1 cellular context compared by ENCODE assay signal in the genomic region with DNA sequence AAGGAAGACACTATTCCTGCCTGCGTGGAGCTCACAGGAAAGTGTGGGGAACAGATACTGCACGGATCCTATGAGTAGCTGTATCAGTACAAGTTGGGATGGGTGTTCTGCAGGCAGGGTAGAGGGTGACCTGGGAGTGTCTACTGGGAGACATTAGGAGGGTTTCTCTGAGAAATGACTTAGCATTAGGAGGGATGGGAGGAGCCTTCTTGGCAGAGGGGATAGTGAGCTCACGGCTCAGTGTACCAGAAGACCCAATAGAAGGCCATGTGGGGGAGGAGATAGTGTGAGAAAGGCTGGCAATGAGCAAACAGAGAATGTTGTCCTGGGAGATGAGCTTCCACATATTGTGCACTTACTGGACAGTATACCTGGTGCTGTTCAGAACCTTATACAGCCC.
A peak's percentile ranks its signal among the peaks of the same experiment; 100 is the strongest.
TF ChIP-seq lines count a peak whose summit lies in the region.

No MANE protein-coding gene starts in this region.

TF ChIP-seq in K562, 482 proteins besides CTCF, POLR2A, EP300 and RAD21 (continued from another document):
- TF ChIP-seq, protein P1, sequence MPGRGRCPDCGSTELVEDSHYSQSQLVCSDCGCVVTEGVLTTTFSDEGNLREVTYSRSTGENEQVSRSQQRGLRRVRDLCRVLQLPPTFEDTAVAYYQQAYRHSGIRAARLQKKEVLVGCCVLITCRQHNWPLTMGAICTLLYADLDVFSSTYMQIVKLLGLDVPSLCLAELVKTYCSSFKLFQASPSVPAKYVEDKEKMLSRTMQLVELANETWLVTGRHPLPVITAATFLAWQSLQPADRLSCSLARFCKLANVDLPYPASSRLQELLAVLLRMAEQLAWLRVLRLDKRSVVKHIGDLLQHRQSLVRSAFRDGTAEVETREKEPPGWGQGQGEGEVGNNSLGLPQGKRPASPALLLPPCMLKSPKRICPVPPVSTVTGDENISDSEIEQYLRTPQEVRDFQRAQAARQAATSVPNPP (IDR thresholded peaks at IDR 0.05; ENCODE audit: borderline replicate concordance, insufficient read depth, insufficient read length) = no peak
- TF ChIP-seq WHSC1 (IDR thresholded peaks at IDR 0.05; ENCODE audit: low read length) (no peak), BMI1 (IDR thresholded peaks at IDR 0.05; ENCODE audit: low read length) (no peak), PHB2 (IDR thresholded peaks at IDR 0.05; ENCODE audit: low read depth) (no peak), TAF7 (tag; IDR thresholded peaks at IDR 0.05) (no peak), RBM14 (IDR thresholded peaks at IDR 0.05; ENCODE audit: borderline replicate concordance, insufficient read depth, low read depth, low read length) (no peak), EHMT2 (IDR thresholded peaks at IDR 0.05) (peak; percentile 64; the same call in 1 of the 2 replicates), PCBP2 (IDR thresholded peaks at IDR 0.05; ENCODE audit: low read depth, low read length, poor library complexity, severe bottlenecking) (no peak), MAFK (IDR thresholded peaks at IDR 0.05; ENCODE audit: low read length) (peak; percentile 58), CBX3 (IDR thresholded peaks at IDR 0.05; ENCODE audit: borderline replicate concordance in 1 of 2, low read length in 2 of 2) (no peak), RFX1 (IDR thresholded peaks at IDR 0.05) (peak; percentile 38; the same call in 1 of the 2 replicates), ELF4 (CRISPR knock-in tag; IDR thresholded peaks at IDR 0.05) (0 out of 2 replicates have a peak, but pooled peaks have one; percentile 33), BCL6 (CRISPR knock-in tag; IDR thresholded peaks at IDR 0.05) (no peak), CTBP1 (IDR thresholded peaks at IDR 0.05; ENCODE audit: borderline replicate concordance) (peak; percentile 62; the same call in 1 of the 2 replicates), MAFF (IDR thresholded peaks at IDR 0.05; ENCODE audit: low read length) (peak; percentile 48; the same call in 1 of the 2 replicates), CBFA2T3 (IDR thresholded peaks at IDR 0.05) (peak; percentile 49), MYC (IDR thresholded peaks at IDR 0.05; ENCODE audit: low read depth, low read length) (0 out of 2 replicates have a peak, but pooled peaks have one; percentile 25), MYC (CRISPR knock-in tag; IDR thresholded peaks at IDR 0.05; ENCODE audit: borderline replicate concordance, low read depth) (no peak), NCOA2 (IDR thresholded peaks at IDR 0.05; ENCODE audit: partially characterized antibody in 2 of 2) (no peak), DNMT1 (IDR thresholded peaks at IDR 0.05) (no peak), ARID1B (IDR thresholded peaks at IDR 0.05) (peak; percentile 59; the same call in 1 of the 2 replicates), NR2C1 (IDR thresholded peaks at IDR 0.05) (no peak), NR2C1 (tag; IDR thresholded peaks at IDR 0.05) (no peak), RNF2 (IDR thresholded peaks at IDR 0.05) (no peak), HDGF (IDR thresholded peaks at IDR 0.05) (peak; percentile 83; the same call in 1 of the 2 replicates), EGR1 (conservative IDR thresholded peaks at IDR 0.05) (peak; percentile 44; the same call in 1 of the 2 replicates), MTA3 (IDR thresholded peaks at IDR 0.05; ENCODE audit: borderline replicate concordance) (0 out of 2 replicates have a peak, but pooled peaks have one; percentile 27), RCOR1 (IDR thresholded peaks at IDR 0.05; ENCODE audit: borderline replicate concordance in 1 of 2, low read depth in 2 of 2, low read length in 2 of 2) (peak in 1 of 2 experiments; percentile 67; a peak in 1 of 4 replicates), EZH2 (IDR thresholded peaks at IDR 0.05; ENCODE audit: borderline replicate concordance, low read depth, low read length) (no peak)
- TF ChIP-seq, protein P2, sequence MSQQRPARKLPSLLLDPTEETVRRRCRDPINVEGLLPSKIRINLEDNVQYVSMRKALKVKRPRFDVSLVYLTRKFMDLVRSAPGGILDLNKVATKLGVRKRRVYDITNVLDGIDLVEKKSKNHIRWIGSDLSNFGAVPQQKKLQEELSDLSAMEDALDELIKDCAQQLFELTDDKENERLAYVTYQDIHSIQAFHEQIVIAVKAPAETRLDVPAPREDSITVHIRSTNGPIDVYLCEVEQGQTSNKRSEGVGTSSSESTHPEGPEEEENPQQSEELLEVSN (IDR thresholded peaks at IDR 0.05; ENCODE audit: borderline replicate concordance in 1 of 2, extremely low read depth in 1 of 2, insufficient read depth in 1 of 2, insufficient read length in 1 of 2, low read depth in 1 of 2, low read length in 1 of 2, poor library complexity in 1 of 2, severe bottlenecking in 1 of 2) = no peak
- TF ChIP-seq, protein P3, sequence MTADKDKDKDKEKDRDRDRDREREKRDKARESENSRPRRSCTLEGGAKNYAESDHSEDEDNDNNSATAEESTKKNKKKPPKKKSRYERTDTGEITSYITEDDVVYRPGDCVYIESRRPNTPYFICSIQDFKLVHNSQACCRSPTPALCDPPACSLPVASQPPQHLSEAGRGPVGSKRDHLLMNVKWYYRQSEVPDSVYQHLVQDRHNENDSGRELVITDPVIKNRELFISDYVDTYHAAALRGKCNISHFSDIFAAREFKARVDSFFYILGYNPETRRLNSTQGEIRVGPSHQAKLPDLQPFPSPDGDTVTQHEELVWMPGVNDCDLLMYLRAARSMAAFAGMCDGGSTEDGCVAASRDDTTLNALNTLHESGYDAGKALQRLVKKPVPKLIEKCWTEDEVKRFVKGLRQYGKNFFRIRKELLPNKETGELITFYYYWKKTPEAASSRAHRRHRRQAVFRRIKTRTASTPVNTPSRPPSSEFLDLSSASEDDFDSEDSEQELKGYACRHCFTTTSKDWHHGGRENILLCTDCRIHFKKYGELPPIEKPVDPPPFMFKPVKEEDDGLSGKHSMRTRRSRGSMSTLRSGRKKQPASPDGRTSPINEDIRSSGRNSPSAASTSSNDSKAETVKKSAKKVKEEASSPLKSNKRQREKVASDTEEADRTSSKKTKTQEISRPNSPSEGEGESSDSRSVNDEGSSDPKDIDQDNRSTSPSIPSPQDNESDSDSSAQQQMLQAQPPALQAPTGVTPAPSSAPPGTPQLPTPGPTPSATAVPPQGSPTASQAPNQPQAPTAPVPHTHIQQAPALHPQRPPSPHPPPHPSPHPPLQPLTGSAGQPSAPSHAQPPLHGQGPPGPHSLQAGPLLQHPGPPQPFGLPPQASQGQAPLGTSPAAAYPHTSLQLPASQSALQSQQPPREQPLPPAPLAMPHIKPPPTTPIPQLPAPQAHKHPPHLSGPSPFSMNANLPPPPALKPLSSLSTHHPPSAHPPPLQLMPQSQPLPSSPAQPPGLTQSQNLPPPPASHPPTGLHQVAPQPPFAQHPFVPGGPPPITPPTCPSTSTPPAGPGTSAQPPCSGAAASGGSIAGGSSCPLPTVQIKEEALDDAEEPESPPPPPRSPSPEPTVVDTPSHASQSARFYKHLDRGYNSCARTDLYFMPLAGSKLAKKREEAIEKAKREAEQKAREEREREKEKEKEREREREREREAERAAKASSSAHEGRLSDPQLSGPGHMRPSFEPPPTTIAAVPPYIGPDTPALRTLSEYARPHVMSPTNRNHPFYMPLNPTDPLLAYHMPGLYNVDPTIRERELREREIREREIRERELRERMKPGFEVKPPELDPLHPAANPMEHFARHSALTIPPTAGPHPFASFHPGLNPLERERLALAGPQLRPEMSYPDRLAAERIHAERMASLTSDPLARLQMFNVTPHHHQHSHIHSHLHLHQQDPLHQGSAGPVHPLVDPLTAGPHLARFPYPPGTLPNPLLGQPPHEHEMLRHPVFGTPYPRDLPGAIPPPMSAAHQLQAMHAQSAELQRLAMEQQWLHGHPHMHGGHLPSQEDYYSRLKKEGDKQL (CRISPR knock-in tag; IDR thresholded peaks at IDR 0.05; ENCODE audit: borderline replicate concordance) = no peak
- TF ChIP-seq, protein P4, sequence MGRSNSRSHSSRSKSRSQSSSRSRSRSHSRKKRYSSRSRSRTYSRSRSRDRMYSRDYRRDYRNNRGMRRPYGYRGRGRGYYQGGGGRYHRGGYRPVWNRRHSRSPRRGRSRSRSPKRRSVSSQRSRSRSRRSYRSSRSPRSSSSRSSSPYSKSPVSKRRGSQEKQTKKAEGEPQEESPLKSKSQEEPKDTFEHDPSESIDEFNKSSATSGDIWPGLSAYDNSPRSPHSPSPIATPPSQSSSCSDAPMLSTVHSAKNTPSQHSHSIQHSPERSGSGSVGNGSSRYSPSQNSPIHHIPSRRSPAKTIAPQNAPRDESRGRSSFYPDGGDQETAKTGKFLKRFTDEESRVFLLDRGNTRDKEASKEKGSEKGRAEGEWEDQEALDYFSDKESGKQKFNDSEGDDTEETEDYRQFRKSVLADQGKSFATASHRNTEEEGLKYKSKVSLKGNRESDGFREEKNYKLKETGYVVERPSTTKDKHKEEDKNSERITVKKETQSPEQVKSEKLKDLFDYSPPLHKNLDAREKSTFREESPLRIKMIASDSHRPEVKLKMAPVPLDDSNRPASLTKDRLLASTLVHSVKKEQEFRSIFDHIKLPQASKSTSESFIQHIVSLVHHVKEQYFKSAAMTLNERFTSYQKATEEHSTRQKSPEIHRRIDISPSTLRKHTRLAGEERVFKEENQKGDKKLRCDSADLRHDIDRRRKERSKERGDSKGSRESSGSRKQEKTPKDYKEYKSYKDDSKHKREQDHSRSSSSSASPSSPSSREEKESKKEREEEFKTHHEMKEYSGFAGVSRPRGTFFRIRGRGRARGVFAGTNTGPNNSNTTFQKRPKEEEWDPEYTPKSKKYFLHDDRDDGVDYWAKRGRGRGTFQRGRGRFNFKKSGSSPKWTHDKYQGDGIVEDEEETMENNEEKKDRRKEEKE (IDR thresholded peaks at IDR 0.05; ENCODE audit: borderline replicate concordance in 1 of 2, control insufficient read depth in 1 of 2, low read depth in 2 of 2, low read length in 1 of 2) = no peak
- TF ChIP-seq, protein P5, sequence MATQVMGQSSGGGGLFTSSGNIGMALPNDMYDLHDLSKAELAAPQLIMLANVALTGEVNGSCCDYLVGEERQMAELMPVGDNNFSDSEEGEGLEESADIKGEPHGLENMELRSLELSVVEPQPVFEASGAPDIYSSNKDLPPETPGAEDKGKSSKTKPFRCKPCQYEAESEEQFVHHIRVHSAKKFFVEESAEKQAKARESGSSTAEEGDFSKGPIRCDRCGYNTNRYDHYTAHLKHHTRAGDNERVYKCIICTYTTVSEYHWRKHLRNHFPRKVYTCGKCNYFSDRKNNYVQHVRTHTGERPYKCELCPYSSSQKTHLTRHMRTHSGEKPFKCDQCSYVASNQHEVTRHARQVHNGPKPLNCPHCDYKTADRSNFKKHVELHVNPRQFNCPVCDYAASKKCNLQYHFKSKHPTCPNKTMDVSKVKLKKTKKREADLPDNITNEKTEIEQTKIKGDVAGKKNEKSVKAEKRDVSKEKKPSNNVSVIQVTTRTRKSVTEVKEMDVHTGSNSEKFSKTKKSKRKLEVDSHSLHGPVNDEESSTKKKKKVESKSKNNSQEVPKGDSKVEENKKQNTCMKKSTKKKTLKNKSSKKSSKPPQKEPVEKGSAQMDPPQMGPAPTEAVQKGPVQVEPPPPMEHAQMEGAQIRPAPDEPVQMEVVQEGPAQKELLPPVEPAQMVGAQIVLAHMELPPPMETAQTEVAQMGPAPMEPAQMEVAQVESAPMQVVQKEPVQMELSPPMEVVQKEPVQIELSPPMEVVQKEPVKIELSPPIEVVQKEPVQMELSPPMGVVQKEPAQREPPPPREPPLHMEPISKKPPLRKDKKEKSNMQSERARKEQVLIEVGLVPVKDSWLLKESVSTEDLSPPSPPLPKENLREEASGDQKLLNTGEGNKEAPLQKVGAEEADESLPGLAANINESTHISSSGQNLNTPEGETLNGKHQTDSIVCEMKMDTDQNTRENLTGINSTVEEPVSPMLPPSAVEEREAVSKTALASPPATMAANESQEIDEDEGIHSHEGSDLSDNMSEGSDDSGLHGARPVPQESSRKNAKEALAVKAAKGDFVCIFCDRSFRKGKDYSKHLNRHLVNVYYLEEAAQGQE (CRISPR knock-in tag; IDR thresholded peaks at IDR 0.05; ENCODE audit: low read depth) = no peak
